In the genomic region with DNA sequence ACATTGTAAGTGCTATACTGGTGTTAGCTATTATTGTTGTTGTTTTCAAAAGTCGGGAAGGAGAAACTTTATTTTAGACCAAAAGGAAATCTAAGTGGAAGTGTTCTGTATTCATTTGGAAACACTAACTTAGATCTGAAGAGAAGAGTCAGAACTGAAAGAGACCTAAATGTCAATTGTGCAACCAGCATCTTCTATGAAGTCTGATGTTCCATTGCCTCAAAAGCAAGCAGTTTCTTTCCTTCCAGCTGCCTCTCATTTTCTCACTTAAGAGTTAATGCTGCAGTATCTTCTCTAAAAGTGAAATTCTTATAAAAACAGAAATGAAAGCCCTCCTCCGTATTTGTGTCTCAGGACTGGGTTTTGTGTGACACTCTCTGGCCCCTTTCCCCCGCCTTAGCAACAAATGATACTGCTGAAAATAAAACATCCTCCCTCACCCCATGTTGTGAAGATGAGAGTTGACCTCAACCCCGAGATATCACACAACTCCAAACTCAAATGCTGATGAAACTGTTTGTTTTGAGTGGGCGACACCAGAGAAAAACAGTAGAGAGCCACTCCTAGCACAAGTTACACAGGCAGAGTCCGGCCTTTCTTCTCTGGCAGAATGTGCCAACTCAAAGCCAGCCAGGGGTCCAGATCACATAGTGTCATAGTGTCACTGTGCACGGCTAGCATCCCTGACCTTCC, we compare ENCODE assay signal across 31 cellular contexts. TPM values are rescaled to one million over a fixed set of nuclear protein-coding genes. Genes with fewer than 3 reads are reported as not detected.
A peak's percentile ranks its signal among the peaks of the same experiment; 100 is the strongest.
DNase-seq lines count a peak whose midpoint lies in the region; ATAC-seq and TF ChIP-seq lines count a peak whose summit lies in the region.
"Had no signal": no experiment of that assay in that cellular context is flagged by ENCODE, and none has a peak within 500 bp of the region (broad histone marks: within the 10 kb centered on the region; RNA-seq: fewer than 3 reads in every experiment).

No MANE protein-coding gene starts in this region.

- WGBS in HUES64 = 71% methylated on average over 7 of the region's 7 CpGs

- peaks cover 8% of the 10 kb centered on the region for H3K27me3 Mint-ChIP-seq in nephron progenitor cell (ENCODE audit: low read depth, poor library complexity)
- H3K27me3 Mint-ChIP-seq: IgD-negative memory B cell had no signal

- DNase-seq in GM13977 (ENCODE audit: low spot score) (peak; percentile 59), dorsolateral prefrontal cortex (no peak), nephron progenitor cell (no peak), activated gamma-delta T cell treated with Interleukin-2 at 50 U/mL for 16 hours (no peak), NCI-H1092 treated with DMSO at 0.1 percent for 48 hours (lab: John Stamatoyannopoulos, UW) (no peak), cerebellar cortex (ENCODE audit: low spot score) (no peak)
- DNase-seq: activated CD4-positive, alpha-beta T cell treated with anti-CD3 and anti-CD28 coated beads for 1 hour; activated CD8-positive, alpha-beta memory T cell treated with anti-CD3 and anti-CD28 coated beads, Interleukin-2, amount 50 U/mL, for 48 hours; activated gamma-delta T cell; CD8-positive, alpha-beta T cell; DMS79 treated with DMSO at 0.1 percent for 48 hours; effector CD4-positive, alpha-beta T cell; gastrocnemius medialis; hypothalamus; islet precursor cell; mammary epithelial cell; MG63; naive B cell; NCI-H1436 treated with DMSO at 0.1 percent for 48 hours; NCI-H2171; NCI-H748 treated with DMSO at 0.1 percent for 48 hours; OCI-M1; Right ventricle myocardium superior; small intestine; stimulated activated CD4-positive, alpha-beta T cell treated with anti-CD3 and anti-CD28 coated beads, Interleukin-4, amount 100 ng/mL, for 1 hour had no signal

- in situ Hi-C loops in GM13977 (cut with MboI; ENCODE audit: low pct_unique_long_range_greater_than_20kb, low sequenced_read_pairs, unreplicated experiment) = no loop called here

- H3K9me3 ChIP-seq in HUES64 (ENCODE audit: insufficient read depth, low read depth, low read length) = peaks cover 2% of the 10 kb centered on the region; the same call in 1 of the 2 replicates
- H3K9me3 ChIP-seq: gastrocnemius medialis, MG63 had no signal

- H3K27ac ChIP-seq in HUES64 (ENCODE audit: low read depth, low read length) (peak overlapping the region; percentile 60), dorsolateral prefrontal cortex (peak overlapping the region in 32 of 59 donors; percentile 3 to 72 (median 34))
- H3K27ac ChIP-seq: cardiac muscle cell, gastrocnemius medialis had no signal

- no peaks in the 10 kb centered on the region for H3K36me3 ChIP-seq in HUES64 (ENCODE audit: insufficient read depth, low read length)
- H3K36me3 ChIP-seq: cardiac muscle cell, gastrocnemius medialis, MG63 had no signal

- H3K27ac Mint-ChIP-seq in nephron progenitor cell = peak overlapping the region; percentile 72
- H3K27ac Mint-ChIP-seq: CD8-positive, alpha-beta T cell; IgD-negative memory B cell; progenitor cell of endocrine pancreas had no signal

- no peak overlapping the region for H3K4me3 Mint-ChIP-seq in nephron progenitor cell
- H3K4me3 Mint-ChIP-seq: CD8-positive, alpha-beta T cell; IgD-negative memory B cell; naive B cell had no signal

- H3K9me3 Mint-ChIP-seq in nephron progenitor cell = peaks cover 4% of the 10 kb centered on the region
- H3K9me3 Mint-ChIP-seq: CD8-positive, alpha-beta T cell; IgD-negative memory B cell; naive B cell had no signal

- intact Hi-C loops in dorsolateral prefrontal cortex (cut with DNase I) = no loop called here

- no peak for ATAC-seq in GM19035 (IDR thresholded peaks at IDR 0.05; ENCODE audit: unreplicated experiment)
- ATAC-seq: CD8-positive, alpha-beta T cell; esophagus mucosa; gastrocnemius medialis had no signal

- no peak for TF ChIP-seq CTCF in GM13977 (IDR thresholded peaks at IDR 0.05; ENCODE audit: extremely low read depth, insufficient read depth, missing control alignments)
- no peak for TF ChIP-seq CTCF in dorsolateral prefrontal cortex (IDR thresholded peaks at IDR 0.05 in 54 of 56, conservative IDR thresholded peaks at IDR 0.05 in 2 of 56; ENCODE audit: low read depth in 1 of 56, partially characterized antibody in 56 of 56)
- TF ChIP-seq CTCF in nephron progenitor cell (IDR thresholded peaks at IDR 0.05) = no peak

- peaks cover 34% of the 10 kb centered on the region for H3K4me1 Mint-ChIP-seq in nephron progenitor cell
- H3K4me1 Mint-ChIP-seq: naive B cell had no signal

- H3K36me3 Mint-ChIP-seq in nephron progenitor cell (ENCODE audit: low read depth) = no peaks in the 10 kb centered on the region
- H3K36me3 Mint-ChIP-seq: CD8-positive, alpha-beta T cell; IgD-negative memory B cell; naive B cell had no signal

- peaks cover 20% of the 10 kb centered on the region for H3K4me1 ChIP-seq in HUES64 (ENCODE audit: insufficient read depth, low read length)
- H3K4me1 ChIP-seq: gastrocnemius medialis had no signal

- no peak overlapping the region for H3K9ac ChIP-seq in HUES64 (ENCODE audit: low read depth, low read length)

- no peak overlapping the region for H3K4me3 ChIP-seq in HUES64 (ENCODE audit: low read length)
- H3K4me3 ChIP-seq in dorsolateral prefrontal cortex = no peak overlapping the region
- H3K4me3 ChIP-seq: cardiac muscle cell, gastrocnemius medialis, MG63 had no signal

- no peaks in the 10 kb centered on the region for H3K27me3 ChIP-seq in HUES64 (ENCODE audit: insufficient read depth, low read length)
- H3K27me3 ChIP-seq in dorsolateral prefrontal cortex = no peaks in the 10 kb centered on the region
- H3K27me3 ChIP-seq: cardiac muscle cell, gastrocnemius medialis, MG63 had no signal

RNA-seq across cellular contexts. Expression of gene GLDN, which starts 48.9 kb away (rescaled TPM):
- polyA plus RNA-seq in HUES64 (2013, experiment 1 of 2) = 0.30 TPM
- 1.1 TPM for polyA plus RNA-seq in HUES64 (2013, experiment 2 of 2)
- total RNA-seq in dorsolateral prefrontal cortex = 100 to 1,000 TPM in 14 of 120 experiments, 10 to 100 TPM in 106; 10.0 to 223 (median 46.3) TPM
- total RNA-seq: CD8-positive, alpha-beta T cell had no signal
- polyA plus RNA-seq: cardiac muscle cell, IgD-negative memory B cell, mammary epithelial cell had no signal

RNA-seq across cellular contexts. Expression of gene CYP19A1, which starts 52.0 kb away (rescaled TPM):
- polyA plus RNA-seq in HUES64 (2013, experiment 1 of 2) = 0.50 TPM
- not detected for polyA plus RNA-seq in HUES64 (2013, experiment 2 of 2)
- total RNA-seq in dorsolateral prefrontal cortex = 1 to 10 TPM in 12 of 120 experiments, under 1 TPM in 26, not detected in 82; 0.13 to 1.8 (median 0.67) TPM
- total RNA-seq: CD8-positive, alpha-beta T cell; esophagus mucosa; progenitor cell of endocrine pancreas had no signal
- polyA plus RNA-seq: IgD-negative memory B cell had no signal
